ENCODE assay signal across 18 cellular contexts in genomic region chr17:48563385-48563838, GRCh38. TPM values are rescaled to one million over a fixed set of nuclear protein-coding genes. Genes with fewer than 3 reads are reported as not detected.
DNase-seq lines count a peak whose midpoint lies in the region; ATAC-seq, FAIRE-seq and TF ChIP-seq lines count a peak whose summit lies in the region.
"Had no signal": no experiment of that assay in that cellular context is flagged by ENCODE, and none has a peak within 500 bp of the region (broad histone marks: within the 10 kb centered on the region; RNA-seq: fewer than 3 reads in every experiment).

No MANE protein-coding gene starts in this region.

- H3K36me3 Mint-ChIP-seq in nephron progenitor cell (ENCODE audit: low read depth), result peaks cover 38% of the 10 kb centered on the region

- POLR2A ChIA-PET in H1 (lab: Charles Lee; ENCODE audit: partially characterized antibody), result interaction anchor here (1.8 kb wide), 1 partner anchor 50 kb away, joined by 4 read pairs; no protein-coding TSS in a partner anchor

- intact Hi-C loops in left ventricle myocardium inferior (cut with micrococcal nuclease), result no loop called here
- intact Hi-C loops in cardiac septum (cut with DNase I), result no loop called here
- intact Hi-C loops in upper lobe of right lung (cut with DNase I), result no loop called here

- H3K14ac ChIP-seq in H1 (ENCODE audit: insufficient read length), result no peak overlapping the region

- 0 out of 2 replicates have a peak overlapping the region, but pooled peaks have one; percentile 63 for H2BK15ac ChIP-seq in H1 (ENCODE audit: low read length)

- no peak for ATAC-seq in upper lobe of right lung
- no peak for ATAC-seq in HG02678 (IDR thresholded peaks at IDR 0.05; ENCODE audit: unreplicated experiment)

- H3K36me3 ChIP-seq in left ventricle myocardium inferior (no peaks in the 10 kb centered on the region), H1 (ENCODE audit: control insufficient read depth in 2 of 4, insufficient read depth in 4 of 4, low read length in 3 of 4) (peaks cover 0 to 5% (median 0%) of the 10 kb centered on the region in 4 experiments; a peak in 1 of 8 replicates), upper lobe of right lung (no peaks in the 10 kb centered on the region)
- H3K36me3 ChIP-seq: right lobe of liver had no signal

- peak overlapping the region; percentile 68; the same call in 1 of the 2 replicates for H2BK12ac ChIP-seq in H1 (ENCODE audit: low read depth, low read length)

- H3K4me2 ChIP-seq in H1 (ENCODE audit: insufficient read depth in 1 of 2, low read depth in 2 of 2, low read length in 2 of 2), result no peak overlapping the region; a peak in 1 of 4 replicates

- no peak overlapping the region for H4K91ac ChIP-seq in H1 (replicated peaks; ENCODE audit: insufficient read length, low read length)

- CTCF ChIA-PET in H1 (lab: Charles Lee; ENCODE audit: partially characterized antibody), result interaction anchor here (0.6 to 3.4 kb wide), 17 partner anchors 9 to 188 kb away, joined by 3 to 14 read pairs (median 3); partner anchors contain the start of genes HOXB5 and HOXB8

- H3K9me3 ChIP-seq in left ventricle myocardium inferior (replicated peaks), result no peaks in the 10 kb centered on the region
- no peaks in the 10 kb centered on the region for H3K9me3 ChIP-seq in H1 (ENCODE audit: insufficient read depth in 2 of 2, low read depth in 1 of 2, low read length in 1 of 2)
- H3K9me3 ChIP-seq in upper lobe of right lung, result no peaks in the 10 kb centered on the region
- H3K9me3 ChIP-seq: right lobe of liver had no signal

- TF ChIP-seq CTCF in left ventricle myocardium inferior (IDR thresholded peaks at IDR 0.05; ENCODE audit: borderline replicate concordance) (no peak), H1 (IDR thresholded peaks at IDR 0.05; ENCODE audit: control extremely low read depth in 1 of 3, insufficient read depth in 1 of 3, low read depth in 1 of 3, low read length in 3 of 3) (no peak), nephron progenitor cell (IDR thresholded peaks at IDR 0.05) (no peak), upper lobe of right lung (IDR thresholded peaks at IDR 0.05) (no peak)

- no peak for TF ChIP-seq EP300 in H1 (IDR thresholded peaks at IDR 0.05; ENCODE audit: borderline replicate concordance in 1 of 2, low read depth in 2 of 2, low read length in 2 of 2)

- no peak overlapping the region for H2BK20ac ChIP-seq in H1 (ENCODE audit: low read length)

- H3K27me3 Mint-ChIP-seq in nephron progenitor cell (ENCODE audit: low read depth, poor library complexity), result peaks cover 4% of the 10 kb centered on the region

- H3K79me1 ChIP-seq in H1 (ENCODE audit: low read depth, low read length), result no peaks in the 10 kb centered on the region

- TF ChIP-seq POLR2A in H1 (IDR thresholded peaks at IDR 0.05; ENCODE audit: control extremely low read depth in 1 of 2, low read depth in 2 of 2, low read length in 2 of 2), result no peak

- no peak overlapping the region for H4K8ac ChIP-seq in H1 (ENCODE audit: extremely low read depth, insufficient read depth, low read length)

- H3K18ac ChIP-seq in H1 (ENCODE audit: extremely low read depth, low read length), result no peak overlapping the region

- H3K4ac ChIP-seq in H1 (replicated peaks; ENCODE audit: insufficient read length, low read depth, low read length), result no peak overlapping the region

- H3K4me3 ChIP-seq in left ventricle myocardium inferior (peak overlapping the region; percentile 61), H1 (ENCODE audit: extremely low read depth in 1 of 4, insufficient read depth in 2 of 4, low read depth in 3 of 4, low read length in 4 of 4) (no peak overlapping the region), upper lobe of right lung (peak overlapping the region; percentile 8)

- H2AK5ac ChIP-seq in H1 (ENCODE audit: low read depth, low read length), result peak overlapping the region; percentile 2; the same call in 1 of the 2 replicates

- H2BK5ac ChIP-seq in H1 (ENCODE audit: low read depth, low read length), result no peak overlapping the region

- H3K9me3 Mint-ChIP-seq in nephron progenitor cell, result no peaks in the 10 kb centered on the region
- H3K9me3 Mint-ChIP-seq: activated naive CD4-positive, alpha-beta T cell treated with anti-CD3 and anti-CD28 coated beads, Interleukin-2, amount 10 ng/mL, durations not matched to agents 7 days and 5 days; dendritic cell treated with granulocyte-macrophage colony-stimulating factor and Interleukin-4, amounts not matched to agents 40 ng/mL and 50 ng/mL, for 4 days had no signal

- H2AFZ ChIP-seq in H1 (ENCODE audit: low read length), result no peak overlapping the region

- no peak overlapping the region for H2BK120ac ChIP-seq in H1 (replicated peaks; ENCODE audit: low read depth, low read length)

- H3K27ac Mint-ChIP-seq in nephron progenitor cell, result peak overlapping the region; percentile 100
- H3K27ac Mint-ChIP-seq: activated naive CD4-positive, alpha-beta T cell treated with anti-CD3 and anti-CD28 coated beads, Interleukin-2, amount 10 ng/mL, durations not matched to agents 7 days and 5 days; dendritic cell treated with granulocyte-macrophage colony-stimulating factor and Interleukin-4, amounts not matched to agents 40 ng/mL and 50 ng/mL, for 4 days had no signal

- H4K5ac ChIP-seq in H1 (ENCODE audit: insufficient read length, low read depth, low read length), result no peak overlapping the region

- H3K23me2 ChIP-seq in H1 (ENCODE audit: low read depth, low read length), result peaks cover 4% of the 10 kb centered on the region; the same call in 1 of the 2 replicates

- peaks cover under 1 to 37% of the 10 kb centered on the region in 2 experiments for H4K20me1 ChIP-seq in H1 (replicated peaks in 1 of 2; ENCODE audit: control insufficient read depth in 1 of 2, insufficient read depth in 2 of 2, low read length in 2 of 2)

- no peak overlapping the region for H3K56ac ChIP-seq in H1 (replicated peaks; ENCODE audit: insufficient read length, low read depth, low read length)

- H3K27me3 ChIP-seq in left ventricle myocardium inferior (ENCODE audit: low read depth), result peaks cover 99% of the 10 kb centered on the region
- H3K27me3 ChIP-seq in H1 (replicated peaks in 1 of 4; ENCODE audit: control insufficient read depth in 3 of 4, extremely low read depth in 1 of 4, insufficient read depth in 3 of 4, low read length in 3 of 4), result peaks cover 99 to 100% (median 100%) of the 10 kb centered on the region in 4 experiments
- peaks cover 39% of the 10 kb centered on the region for H3K27me3 ChIP-seq in upper lobe of right lung

- no peak for TF ChIP-seq RAD21 in H1 (IDR thresholded peaks at IDR 0.05 in 1 of 2, conservative IDR thresholded peaks at IDR 0.05 in 1 of 2; ENCODE audit: low read depth in 2 of 2, low read length in 2 of 2)

- no peak overlapping the region for H3K9ac ChIP-seq in H1 (replicated peaks in 1 of 4; ENCODE audit: extremely low read depth in 1 of 4, low read depth in 3 of 4, low read length in 3 of 4)

- DNase-seq in left ventricle myocardium inferior (no peak), cardiac septum (ENCODE audit: low spot score) (no peak), H1 (ENCODE audit: low read depth in 1 of 2, low spot score in 2 of 2) (no peak), nephron progenitor cell (peak; percentile 50), upper lobe of right lung (no peak), retina (no peak), DMS79 treated with DMSO at 0.1 percent for 48 hours (lab: John Stamatoyannopoulos, UW) (no peak)
- DNase-seq: activated naive CD4-positive, alpha-beta T cell treated with anti-CD3 and anti-CD28 coated beads, Interleukin-2, amount 10 ng/mL, durations not matched to agents 7 days and 5 days; DMS53; NCI-H2029 treated with DMSO at 0.1 percent for 48 hours; right lobe of liver had no signal

- 17% methylated on average over 6 of the region's 6 CpGs; no CpG with 5 or more reads in 1 of the 2 experiments for WGBS in H1 (ENCODE audit: extremely low coverage in 1 of 2, insufficient coverage in 1 of 2, insufficient read length in 1 of 2, insufficient replicate concordance in 2 of 2, low coverage in 1 of 2, low lambda C conversion rate in 2 of 2, missing lambda C conversion rate in 1 of 2), 2 experiments

- H3K4me3 Mint-ChIP-seq in nephron progenitor cell, result peak overlapping the region; percentile 87
- H3K4me3 Mint-ChIP-seq: activated naive CD4-positive, alpha-beta T cell treated with anti-CD3 and anti-CD28 coated beads, Interleukin-2, amount 10 ng/mL, durations not matched to agents 7 days and 5 days; dendritic cell treated with granulocyte-macrophage colony-stimulating factor and Interleukin-4, amounts not matched to agents 40 ng/mL and 50 ng/mL, for 4 days had no signal

- peaks cover 56% of the 10 kb centered on the region for H3K4me1 Mint-ChIP-seq in nephron progenitor cell

- no peak for FAIRE-seq in H1 (lab: Jason Lieb, UNC)

- H3K79me2 ChIP-seq in H1 (ENCODE audit: control insufficient read depth in 1 of 2, insufficient read depth in 2 of 2, low read length in 2 of 2), result no peaks in the 10 kb centered on the region

- no peak overlapping the region for H3K27ac ChIP-seq in left ventricle myocardium inferior (replicated peaks)
- no peak overlapping the region for H3K27ac ChIP-seq in H1 (ENCODE audit: low read depth, low read length)
- peak overlapping the region; percentile 59 for H3K27ac ChIP-seq in upper lobe of right lung

- H3K23ac ChIP-seq in H1 (ENCODE audit: insufficient read length), result no peak overlapping the region

- H3K4me1 ChIP-seq in left ventricle myocardium inferior (peaks cover 20% of the 10 kb centered on the region), H1 (replicated peaks in 1 of 4; ENCODE audit: control insufficient read depth in 3 of 4, insufficient read depth in 4 of 4, low read length in 3 of 4) (peaks cover 0 to 8% (median 4%) of the 10 kb centered on the region in 4 experiments; a peak in 5 of 7 replicates), upper lobe of right lung (peaks cover 17% of the 10 kb centered on the region)
- H3K4me1 ChIP-seq: right lobe of liver had no signal

RNA-seq across cellular contexts. Expression of gene HOXB4, which starts 14.7 kb away (rescaled TPM):
- total RNA-seq in left ventricle myocardium inferior (0.25 TPM), cardiac septum (1.6 TPM), upper lobe of right lung (4.9 TPM)
- not detected in 2 replicates for total RNA-seq in H1 (2021; fragmentation: NEBNext Ultra II Directional; extraction: Animal tissue kit (Norgen Biotek cat#: 25700))
- not detected in 2 replicates for polyA plus RNA-seq in H1 (2011; rRNA removed)
- not detected for polyA plus RNA-seq in H1 (2011; cell fraction: cytosol; rRNA removed)
- polyA plus RNA-seq in H1 (2011; cell fraction: nucleus; rRNA removed), result not detected
- not detected in 4 replicates for polyA plus RNA-seq in H1 (2012, experiment 1 of 2)
- not detected for polyA plus RNA-seq in H1 (2012, experiment 2 of 2)
- not detected for polyA plus RNA-seq in H1 (2013, experiment 1 of 2)
- not detected for polyA plus RNA-seq in H1 (2013, experiment 2 of 2)
- not detected in 2 replicates for polyA minus RNA-seq in H1 (2011; rRNA and poly(A)+ RNA removed)
- not detected for polyA minus RNA-seq in H1 (2011; cell fraction: cytosol; rRNA and poly(A)+ RNA removed)
- polyA minus RNA-seq in H1 (2011; cell fraction: nucleus; rRNA and poly(A)+ RNA removed), result not detected

RNA-seq across cellular contexts. Expression of gene HOXB2, which starts 18.5 kb away (rescaled TPM):
- total RNA-seq in left ventricle myocardium inferior (1.9 TPM), cardiac septum (4.9 TPM), upper lobe of right lung (11.0 TPM)
- total RNA-seq in H1 (2021; fragmentation: NEBNext Ultra II Directional; extraction: Animal tissue kit (Norgen Biotek cat#: 25700)), result not detected in 2 replicates
- polyA plus RNA-seq in H1 (2011; rRNA removed), result not detected in 2 replicates
- not detected for polyA plus RNA-seq in H1 (2011; cell fraction: cytosol; rRNA removed)
- polyA plus RNA-seq in H1 (2011; cell fraction: nucleus; rRNA removed), result not detected
- polyA plus RNA-seq in H1 (2012, experiment 1 of 2), result not detected in 4 replicates
- not detected for polyA plus RNA-seq in H1 (2012, experiment 2 of 2)
- polyA plus RNA-seq in H1 (2013, experiment 1 of 2), result not detected
- polyA plus RNA-seq in H1 (2013, experiment 2 of 2), result not detected
- not detected in 2 replicates for polyA minus RNA-seq in H1 (2011; rRNA and poly(A)+ RNA removed)
- polyA minus RNA-seq in H1 (2011; cell fraction: cytosol; rRNA and poly(A)+ RNA removed), result not detected
- polyA minus RNA-seq in H1 (2011; cell fraction: nucleus; rRNA and poly(A)+ RNA removed), result 0.90 TPM

RNA-seq across cellular contexts. Expression of gene HOXB3, which starts 26.6 kb away (rescaled TPM):
- 0.91 TPM for total RNA-seq in left ventricle myocardium inferior
- 4.2 TPM for total RNA-seq in cardiac septum
- total RNA-seq in H1 (2021; fragmentation: NEBNext Ultra II Directional; extraction: Animal tissue kit (Norgen Biotek cat#: 25700)), result not detected in 2 replicates
- polyA plus RNA-seq in H1 (2011; rRNA removed), result not detected in 2 replicates
- not detected for polyA plus RNA-seq in H1 (2011; cell fraction: cytosol; rRNA removed)
- not detected for polyA plus RNA-seq in H1 (2011; cell fraction: nucleus; rRNA removed)
- polyA plus RNA-seq in H1 (2012, experiment 1 of 2), result 0.28 TPM in 1 of 4 replicates, not detected in the others
- not detected for polyA plus RNA-seq in H1 (2012, experiment 2 of 2)
- not detected for polyA plus RNA-seq in H1 (2013, experiment 1 of 2)
- not detected for polyA plus RNA-seq in H1 (2013, experiment 2 of 2)
- 0.19 TPM in 1 of 2 replicates, not detected in the other for polyA minus RNA-seq in H1 (2011; rRNA and poly(A)+ RNA removed)
- not detected for polyA minus RNA-seq in H1 (2011; cell fraction: cytosol; rRNA and poly(A)+ RNA removed)
- polyA minus RNA-seq in H1 (2011; cell fraction: nucleus; rRNA and poly(A)+ RNA removed), result 1.00 TPM
- 13.3 TPM for total RNA-seq in upper lobe of right lung

RNA-seq across cellular contexts. Expression of gene HOXB5, which starts 30.2 kb away (rescaled TPM):
- total RNA-seq in left ventricle myocardium inferior, result not detected
- total RNA-seq in cardiac septum, result not detected
- total RNA-seq in H1 (2021; fragmentation: NEBNext Ultra II Directional; extraction: Animal tissue kit (Norgen Biotek cat#: 25700)), result not detected in 2 replicates
- polyA plus RNA-seq in H1 (2011; rRNA removed), result not detected in 2 replicates
- polyA plus RNA-seq in H1 (2011; cell fraction: cytosol; rRNA removed), result not detected
- polyA plus RNA-seq in H1 (2011; cell fraction: nucleus; rRNA removed), result not detected
- polyA plus RNA-seq in H1 (2012, experiment 1 of 2), result not detected in 4 replicates
- not detected for polyA plus RNA-seq in H1 (2012, experiment 2 of 2)
- polyA plus RNA-seq in H1 (2013, experiment 1 of 2), result not detected
- not detected for polyA plus RNA-seq in H1 (2013, experiment 2 of 2)
- 0.07 TPM in 1 of 2 replicates, not detected in the other for polyA minus RNA-seq in H1 (2011; rRNA and poly(A)+ RNA removed)
- not detected for polyA minus RNA-seq in H1 (2011; cell fraction: cytosol; rRNA and poly(A)+ RNA removed)
- not detected for polyA minus RNA-seq in H1 (2011; cell fraction: nucleus; rRNA and poly(A)+ RNA removed)
- total RNA-seq in upper lobe of right lung, result 4.4 TPM
- total RNA-seq: lung microvascular endothelial cell had no signal

RNA-seq across cellular contexts. Expression of gene HOXB1, which starts 32.6 kb away (rescaled TPM):
- not detected for total RNA-seq in left ventricle myocardium inferior
- not detected for total RNA-seq in cardiac septum
- not detected in 2 replicates for total RNA-seq in H1 (2021; fragmentation: NEBNext Ultra II Directional; extraction: Animal tissue kit (Norgen Biotek cat#: 25700))
- not detected in 2 replicates for polyA plus RNA-seq in H1 (2011; rRNA removed)
- polyA plus RNA-seq in H1 (2011; cell fraction: cytosol; rRNA removed), result not detected
- not detected for polyA plus RNA-seq in H1 (2011; cell fraction: nucleus; rRNA removed)
- polyA plus RNA-seq in H1 (2012, experiment 1 of 2), result 0.10 TPM in 1 of 4 replicates, not detected in the others
- 0.08 TPM for polyA plus RNA-seq in H1 (2012, experiment 2 of 2)
- 0.06 TPM for polyA plus RNA-seq in H1 (2013, experiment 1 of 2)
- polyA plus RNA-seq in H1 (2013, experiment 2 of 2), result 0.09 TPM
- not detected in 2 replicates for polyA minus RNA-seq in H1 (2011; rRNA and poly(A)+ RNA removed)
- not detected for polyA minus RNA-seq in H1 (2011; cell fraction: cytosol; rRNA and poly(A)+ RNA removed)
- polyA minus RNA-seq in H1 (2011; cell fraction: nucleus; rRNA and poly(A)+ RNA removed), result not detected
- not detected for total RNA-seq in upper lobe of right lung
- total RNA-seq: glomerular endothelial cell; HT1080; lung microvascular endothelial cell; right lobe of liver; T-helper 2 cell treated with Interferon-gamma antibody and Interleukin-4, amounts not matched to agents 100 ng/mL and 5 ng/mL, for 36 hours; urinary bladder had no signal
- polyA plus RNA-seq: urinary bladder had no signal

Comparison
In these comparisons a context has a peak if more than half of its experiments do, and no peak if none do; other contexts are left out.
1. H3K4me3 ChIP-seq: peak in left ventricle myocardium inferior (single experiment) and upper lobe of right lung (single experiment); none in H1 (0 of 4).